In the genomic region with DNA sequence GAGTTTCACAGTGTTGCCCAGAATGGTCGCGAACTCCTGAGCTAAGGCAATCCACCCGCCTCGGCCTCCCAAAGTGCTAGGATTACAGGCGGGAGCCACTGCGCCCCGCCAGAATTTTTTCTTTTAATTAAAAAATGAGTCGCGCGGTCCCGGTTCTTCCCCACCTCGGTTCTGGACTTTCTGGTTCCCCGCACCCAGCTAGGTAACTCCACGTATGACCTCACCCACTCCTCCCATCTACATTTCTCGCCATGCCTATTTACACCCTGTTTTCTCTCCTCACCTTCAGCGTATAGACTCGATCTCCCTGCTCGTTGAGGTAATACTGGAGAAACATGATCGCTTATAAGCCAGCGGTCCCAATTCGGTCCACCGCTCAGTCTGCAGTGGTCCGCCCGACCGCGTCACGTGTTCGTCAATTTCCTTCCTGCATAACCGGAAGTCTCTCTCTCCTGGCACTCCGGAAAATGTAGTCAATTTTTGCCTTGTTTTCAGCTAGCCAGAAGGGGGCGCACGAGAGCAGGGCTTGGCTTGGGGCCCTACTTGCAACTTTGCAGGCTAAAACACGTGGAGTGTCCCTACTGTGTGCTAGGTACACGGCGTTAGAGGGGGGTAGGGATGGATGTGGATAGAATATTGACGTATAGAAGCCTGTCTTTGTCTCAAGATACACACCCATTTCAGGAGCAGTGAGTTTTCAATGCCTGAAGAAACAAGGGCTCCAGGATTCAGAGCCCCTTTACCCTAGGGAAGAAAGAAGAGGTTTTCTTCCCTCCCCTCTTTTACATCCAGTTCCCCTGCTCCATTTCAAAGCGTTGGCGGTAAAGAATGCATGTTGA, we compare ENCODE assay signal across 8 cellular contexts. TPM values are rescaled to one million over a fixed set of nuclear protein-coding genes. Genes with fewer than 3 reads are reported as not detected.
A peak's percentile ranks its signal among the peaks of the same experiment; 100 is the strongest.
DNase-seq lines count a peak whose midpoint lies in the region; ATAC-seq lines count a peak whose summit lies in the region.

TSS of gene NOP10 (minus strand) at position 400 of the 839 bp plus-strand sequence. CDS start at position 337, 63 bp downstream.
TSS of gene NUTM1 (plus strand) at position 579 of the 839 bp plus-strand sequence. CDS start 382 bp downstream, outside the sequence.

- peak; percentile 91 for ATAC-seq in GM19025 (IDR thresholded peaks at IDR 0.05; ENCODE audit: low read depth, unreplicated experiment)
- ATAC-seq in HG03342 (IDR thresholded peaks at IDR 0.05; ENCODE audit: unreplicated experiment): peak; percentile 91
- ATAC-seq in activated CD4-positive, CD25-positive, alpha-beta regulatory T cell treated with anti-CD3 and anti-CD28 coated beads, Interleukin-2, amount 50 U/mL, for 24 hours: peak; percentile 90 to 91

- DNase-seq in Ammon's horn (ENCODE audit: low spot score) (peak; percentile 96), NCI-H446 (lab: John Stamatoyannopoulos, UW) (peak; percentile 67 to 90), cerebellum (ENCODE audit: low spot score) (peak; percentile 91), kidney tubule cell (ENCODE audit: low spot score) (peak; percentile 93)
- DNase-seq in stimulated activated CD4-positive, alpha-beta T cell treated with anti-CD3 and anti-CD28 coated beads, Interleukin-1b, Interleukin-23, amount 100 ng/mL, for 1 hour (ENCODE audit: low read depth in 2 of 2): peak; percentile 85 to 97

RNA-seq across cellular contexts. Expression of gene NOP10, which starts in this region (rescaled TPM):
- 61.4 TPM for total RNA-seq in cerebellum

RNA-seq across cellular contexts. Expression of gene NUTM1, which starts in this region (rescaled TPM):
- not detected for total RNA-seq in cerebellum

Comparison
In these comparisons a context has a peak if more than half of its experiments do, and no peak if none do; other contexts are left out.
1. Peak in every context shown above with its lines: DNase-seq and ATAC-seq.